ENCODE assay signal across 23 cellular contexts in the genomic region with DNA sequence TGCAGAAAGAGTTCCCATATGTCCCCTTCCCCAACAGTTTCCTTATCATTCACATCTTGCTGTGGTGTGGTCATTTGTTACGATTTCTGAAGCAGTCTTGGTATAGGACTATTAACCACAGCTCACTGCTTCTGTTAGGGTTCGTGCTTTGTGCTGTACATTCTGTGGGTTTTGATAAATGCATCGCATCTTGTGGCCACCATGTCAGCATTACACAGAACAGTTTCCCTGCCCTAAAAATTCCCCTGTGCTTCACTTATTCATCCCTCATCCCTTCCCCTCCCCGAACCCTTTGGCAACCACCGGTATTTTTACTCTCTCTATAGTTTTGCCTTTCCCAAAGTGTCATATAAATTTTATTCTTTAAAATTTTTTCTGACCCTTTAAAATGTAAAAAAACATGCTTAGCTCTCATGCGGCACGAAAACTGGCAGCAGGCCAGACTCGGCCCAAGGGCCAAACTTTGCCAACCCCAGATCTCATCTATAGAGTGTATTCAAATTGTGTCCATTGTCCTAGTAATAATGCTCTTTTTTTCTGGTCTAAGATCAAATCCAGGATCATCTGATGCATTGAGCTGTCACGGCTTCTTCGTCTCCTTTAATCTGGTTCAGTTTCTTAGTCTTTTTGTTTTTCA.
"Had no signal": no experiment of that assay in that cellular context is flagged by ENCODE, and none has a peak within 500 bp of the region (broad histone marks: within the 10 kb centered on the region; RNA-seq: fewer than 3 reads in every experiment).

No MANE protein-coding gene starts in this region.

- H3K4me3 Mint-ChIP-seq: activated CD8-positive, alpha-beta T cell treated with anti-CD3 and anti-CD28 coated beads for 36 hours; activated naive CD8-positive, alpha-beta T cell treated with anti-CD3 and anti-CD28 coated beads, Interleukin-2, amount 10 ng/mL, durations not matched to agents 7 days and 5 days; activated T-cell treated with anti-CD3 and anti-CD28 coated beads, Interleukin-2, amount 50 U/mL, for 24 hours; effector memory CD8-positive, alpha-beta T cell; naive B cell; neural progenitor cell; stimulated activated naive CD8-positive, alpha-beta T cell treated with anti-CD3 and anti-CD28 coated beads, Interleukin-15, Interleukin-2, amounts not matched to agents 100 ng/mL and 50 ng/mL, for 24 hours had no signal

- H3K9me3 Mint-ChIP-seq: activated CD8-positive, alpha-beta T cell treated with anti-CD3 and anti-CD28 coated beads for 36 hours; activated naive CD8-positive, alpha-beta T cell treated with anti-CD3 and anti-CD28 coated beads, Interleukin-2, amount 10 ng/mL, durations not matched to agents 7 days and 5 days; activated T-cell treated with anti-CD3 and anti-CD28 coated beads, Interleukin-2, amount 50 U/mL, for 24 hours; activated T-helper 2 cell treated with anti-CD3 and anti-CD28 coated beads, Interferon-gamma antibody, Interleukin-2, Interleukin-4, amounts not matched to agents 10 μg/mL and 5 μg/mL and 100 μg/mL, durations not matched to agents 14 hours and 24 hours and 36 hours; effector memory CD8-positive, alpha-beta T cell; naive B cell; stimulated activated naive CD8-positive, alpha-beta T cell treated with anti-CD3 and anti-CD28 coated beads, Interleukin-15, Interleukin-2, amounts not matched to agents 100 ng/mL and 50 ng/mL, for 24 hours had no signal

- H3K4me1 Mint-ChIP-seq: activated naive CD8-positive, alpha-beta T cell treated with anti-CD3 and anti-CD28 coated beads, Interleukin-2, amount 10 ng/mL, durations not matched to agents 7 days and 5 days; naive B cell had no signal

- H3K36me3 Mint-ChIP-seq: activated naive CD8-positive, alpha-beta T cell treated with anti-CD3 and anti-CD28 coated beads, Interleukin-2, amount 10 ng/mL, durations not matched to agents 7 days and 5 days; naive B cell; neural progenitor cell had no signal

- H3K27me3 Mint-ChIP-seq: activated CD8-positive, alpha-beta T cell treated with anti-CD3 and anti-CD28 coated beads for 36 hours; activated naive CD8-positive, alpha-beta T cell treated with anti-CD3 and anti-CD28 coated beads, Interleukin-2, amount 10 ng/mL, durations not matched to agents 7 days and 5 days; activated T-cell treated with anti-CD3 and anti-CD28 coated beads, Interleukin-2, amount 50 U/mL, for 24 hours; effector memory CD8-positive, alpha-beta T cell; naive B cell; stimulated activated naive CD8-positive, alpha-beta T cell treated with anti-CD3 and anti-CD28 coated beads, Interleukin-15, Interleukin-2, amounts not matched to agents 100 ng/mL and 50 ng/mL, for 24 hours had no signal

- DNase-seq: activated CD4-positive, alpha-beta T cell treated with anti-CD3 and anti-CD28 coated beads for 48 hours; activated CD4-positive, CD25-positive, alpha-beta regulatory T cell; activated CD8-positive, alpha-beta T cell treated with anti-CD3 and anti-CD28 coated beads for 36 hours; activated naive CD4-positive, alpha-beta T cell treated with Interleukin-2 at 50 U/mL for 16 hours; activated naive CD8-positive, alpha-beta T cell treated with anti-CD3 and anti-CD28 coated beads, Interleukin-2, amount 10 ng/mL, durations not matched to agents 7 days and 5 days; activated T-cell treated with anti-CD3 and anti-CD28 coated beads, Interleukin-2, amount 50 U/mL, for 24 hours; cerebellar nuclear complex; dermis blood vessel endothelial cell; effector memory CD8-positive, alpha-beta T cell; glutamatergic neuron; hippocampal formation; left cardiac atrium; mesenchymal stem cell; mucosa of descending colon; naive B cell; stimulated activated CD4-positive, alpha-beta T cell treated with anti-CD3 and anti-CD28 coated beads, Interleukin-2, amount 100 ng/mL, for 24 hours; trophoblast cell had no signal

- H3K27ac Mint-ChIP-seq: activated CD8-positive, alpha-beta T cell treated with anti-CD3 and anti-CD28 coated beads for 36 hours; activated naive CD8-positive, alpha-beta T cell treated with anti-CD3 and anti-CD28 coated beads, Interleukin-2, amount 10 ng/mL, durations not matched to agents 7 days and 5 days; activated T-cell treated with anti-CD3 and anti-CD28 coated beads, Interleukin-2, amount 50 U/mL, for 24 hours; activated T-helper 2 cell treated with anti-CD3 and anti-CD28 coated beads, Interferon-gamma antibody, Interleukin-2, Interleukin-4, amounts not matched to agents 10 μg/mL and 5 μg/mL and 100 μg/mL, durations not matched to agents 14 hours and 24 hours and 36 hours; effector memory CD8-positive, alpha-beta T cell; neural progenitor cell; stimulated activated naive CD8-positive, alpha-beta T cell treated with anti-CD3 and anti-CD28 coated beads, Interleukin-15, Interleukin-2, amounts not matched to agents 100 ng/mL and 50 ng/mL, for 24 hours had no signal

- H3K27ac ChIP-seq: neural progenitor cell, prostate gland, right atrium auricular region, suprapubic skin had no signal
